27 cellular contexts compared by ENCODE assay signal in the genomic region with DNA sequence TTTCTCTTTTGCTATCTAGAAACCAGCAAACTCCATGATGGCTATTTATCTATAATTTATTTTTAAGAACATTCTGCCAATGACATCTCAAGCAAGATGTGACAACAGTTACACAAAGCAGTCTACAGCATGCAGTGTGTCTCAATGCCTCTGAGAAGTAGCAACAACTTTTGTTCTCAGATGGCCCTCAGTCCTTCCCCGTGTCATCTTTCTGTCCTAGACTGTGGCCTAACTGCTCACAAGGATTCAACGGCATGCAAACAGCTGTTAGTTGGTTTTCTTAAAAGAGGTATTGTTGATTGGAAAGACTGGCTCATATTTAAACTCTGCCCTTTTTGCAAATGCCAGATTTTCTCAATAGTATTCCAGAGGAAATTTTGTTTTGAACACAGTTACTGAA. TPM values are rescaled to one million over a fixed set of nuclear protein-coding genes. Genes with fewer than 3 reads are reported as not detected.
"Had no signal": no experiment of that assay in that cellular context is flagged by ENCODE, and none has a peak within 500 bp of the region (broad histone marks: within the 10 kb centered on the region; RNA-seq: fewer than 3 reads in every experiment).

No MANE protein-coding gene starts in this region.

- H3K27me3 ChIP-seq: foreskin keratinocyte, pancreas, right lobe of liver, stomach, testis, tibial artery had no signal

- ATAC-seq: esophagus mucosa; foreskin keratinocyte; left cardiac atrium; left lung; lower lobe of right lung; natural killer cell treated with Interleukin-12 subunit alpha and Interleukin-12 subunit beta and Interleukin-15 and Interleukin-18, amount 100 ng/mL, for 72 hours; pancreas; right lobe of liver; stimulated activated effector memory CD8-positive, alpha-beta T cell treated with anti-CD3 and anti-CD28 coated beads, Interleukin-12 subunit alpha, Interleukin-12 subunit beta, amount 100 ng/mL, for 72 hours had no signal

- H3K4me1 ChIP-seq: foreskin keratinocyte, lower lobe of right lung, pancreas, stomach, testis, tibial artery had no signal

- DNase-seq: dorsolateral prefrontal cortex; effector CD8-positive, alpha-beta T cell; endodermal cell; foreskin keratinocyte; glutamatergic neuron; heart right ventricle; hippocampal formation; left cardiac atrium; left lung; lower lobe of right lung; naive B cell; pancreas; retina; right lobe of liver; stimulated activated CD4-positive, alpha-beta T cell treated with anti-CD3 and anti-CD28 coated beads, Interleukin-2, amount 100 ng/mL, for 24 hours; stimulated activated CD4-positive, alpha-beta T cell treated with anti-CD3 and anti-CD28 coated beads, Interleukin-4, amount 100 ng/mL, for 24 hours; stimulated activated naive CD4-positive, alpha-beta T cell treated with Interleukin-2 at 50 U/mL for 16 hours; stomach; testis; tibial artery had no signal

- H3K9me3 ChIP-seq: heart right ventricle, left lung, lower lobe of right lung, neutrophil, pancreas, right lobe of liver, stomach, testis, tibial artery had no signal

- H3K27ac ChIP-seq: dorsolateral prefrontal cortex, epithelial cell of prostate, foreskin keratinocyte, heart right ventricle, left lung, lower lobe of right lung, neutrophil, pancreas, right lobe of liver, stomach, testis, tibial artery had no signal

- H3K36me3 ChIP-seq: heart right ventricle, left lung, lower lobe of right lung, neutrophil, pancreas, right lobe of liver, stomach, tibial artery had no signal

- H3K4me3 ChIP-seq: dorsolateral prefrontal cortex, heart right ventricle, left lung, lower lobe of right lung, pancreas, right lobe of liver, stomach, testis, tibial artery had no signal

RNA-seq across cellular contexts. Expression of a gene that starts 26.0 kb away (rescaled TPM):
- total RNA-seq: fibroblast of lung; foreskin keratinocyte; natural killer cell treated with Interleukin-12 subunit alpha and Interleukin-12 subunit beta and Interleukin-15 and Interleukin-18, amount 100 ng/mL, for 72 hours; pulmonary artery endothelial cell had no signal
